10 cellular contexts compared by ENCODE assay signal in the genomic region with DNA sequence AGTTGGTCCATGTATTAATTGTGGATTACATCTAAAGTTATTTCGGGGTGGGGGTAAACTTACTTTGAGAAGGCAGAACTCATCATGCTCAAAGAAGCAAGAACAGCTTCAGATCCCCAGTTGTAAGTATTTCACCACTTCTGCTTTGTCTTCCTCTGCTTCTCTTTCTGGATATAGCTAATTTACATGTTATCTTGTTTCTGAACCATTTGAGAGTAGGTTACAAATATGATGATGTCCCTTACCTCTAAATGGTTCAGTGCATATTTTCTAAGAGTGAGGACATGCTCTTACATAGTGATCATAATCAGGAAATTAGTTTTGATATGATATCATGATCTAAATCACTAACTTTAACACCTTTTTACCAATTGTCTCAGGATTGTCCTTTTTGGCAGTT. TPM values are rescaled to one million over a fixed set of nuclear protein-coding genes. Genes with fewer than 3 reads are reported as not detected.
DNase-seq lines count a peak whose midpoint lies in the region; ATAC-seq, FAIRE-seq and TF ChIP-seq lines count a peak whose summit lies in the region.
"Had no signal": no experiment of that assay in that cellular context is flagged by ENCODE, and none has a peak within 500 bp of the region (broad histone marks: within the 10 kb centered on the region; RNA-seq: fewer than 3 reads in every experiment).

No MANE protein-coding gene starts in this region.

- no peaks in the 10 kb centered on the region for H3K4me1 Mint-ChIP-seq in activated T-helper 17 cell treated with anti-CD3 and anti-CD28 coated beads, Interleukin-2, amount 50 U/mL, for 72 hours

- H3K9ac ChIP-seq in endothelial cell of umbilical vein (replicated peaks; ENCODE audit: extremely low read depth, insufficient read depth, low read length): peak overlapping the region; percentile 83

- H3K9me3 Mint-ChIP-seq in activated T-helper 17 cell treated with anti-CD3 and anti-CD28 coated beads, Interleukin-2, amount 50 U/mL, for 72 hours: no peaks in the 10 kb centered on the region

- DNase-seq in GM06990 (ENCODE audit: extremely low read depth, insufficient read length) (peak; percentile 61), endothelial cell of umbilical vein (ENCODE audit: low read depth, low spot score) (no peak), SHP77 treated with DMSO at 0.1 percent for 48 hours (lab: John Stamatoyannopoulos, UW) (no peak), HuH-7.5 (ENCODE audit: low spot score) (no peak), NCI-H128 (lab: John Stamatoyannopoulos, UW; ENCODE audit: unreplicated experiment) (no peak)
- DNase-seq: Caco-2 had no signal

- no TSS peak for BruUV-seq in endothelial cell of umbilical vein (replicated peaks; lab: Mats Ljungman, UMichigan)

- peak overlapping the region; percentile 75 for H3K27ac ChIP-seq in endothelial cell of umbilical vein (ENCODE audit: insufficient read depth, low read depth, low read length)

- POLR2A ChIA-PET in endothelial cell of umbilical vein (lab: Charles Lee): no interaction called here

- intact Hi-C loops in endothelial cell of umbilical vein (cut with micrococcal nuclease): loop anchor here (2.0 kb wide), 2 partner anchors 50 to 72 kb away; no protein-coding TSS in a partner anchor

- H3K27ac Mint-ChIP-seq in activated T-helper 17 cell treated with anti-CD3 and anti-CD28 coated beads, Interleukin-2, amount 50 U/mL, for 72 hours: no peak overlapping the region

- H3K9me3 ChIP-seq in endothelial cell of umbilical vein (replicated peaks; ENCODE audit: control insufficient read depth, insufficient read depth, low read length): no peaks in the 10 kb centered on the region
- H3K9me3 ChIP-seq: Caco-2 had no signal

- H3K4me3 Mint-ChIP-seq in activated T-helper 17 cell treated with anti-CD3 and anti-CD28 coated beads, Interleukin-2, amount 50 U/mL, for 72 hours: no peak overlapping the region

- H3K79me2 ChIP-seq in endothelial cell of umbilical vein (ENCODE audit: control insufficient read depth, insufficient read depth, low read length): peaks cover 99% of the 10 kb centered on the region

- CTCF ChIA-PET in endothelial cell of umbilical vein (lab: Charles Lee): interaction anchor here (1.1 to 4.4 kb wide), 4 partner anchors 9 to 115 kb away, joined by 5 to 26 read pairs (median 10); a partner anchor contains a TSS

- peaks cover 14% of the 10 kb centered on the region for H3K27me3 Mint-ChIP-seq in activated T-helper 17 cell treated with anti-CD3 and anti-CD28 coated beads, Interleukin-2, amount 50 U/mL, for 72 hours

- H3K9me1 ChIP-seq in endothelial cell of umbilical vein (replicated peaks; ENCODE audit: control insufficient read depth, extremely low read depth, insufficient read depth, low read length): no peaks in the 10 kb centered on the region

- H3K4me1 ChIP-seq in endothelial cell of umbilical vein (ENCODE audit: control insufficient read depth, extremely low read depth, insufficient read depth, low read length): peaks cover 69% of the 10 kb centered on the region

- H3K4me3 ChIP-seq in GM06990 (replicated peaks; ENCODE audit: low read depth, low read length): peak overlapping the region; percentile 34
- no peak overlapping the region for H3K4me3 ChIP-seq in endothelial cell of umbilical vein (replicated peaks in 1 of 3; ENCODE audit: insufficient read depth in 1 of 3, low read depth in 1 of 3, low read length in 3 of 3)

- TF ChIP-seq POLR2A in endothelial cell of umbilical vein (IDR thresholded peaks at IDR 0.05; ENCODE audit: low read depth, low read length): no peak

- peak; percentile 57 for ATAC-seq in GM21360 (IDR thresholded peaks at IDR 0.05; ENCODE audit: unreplicated experiment)
- peak; percentile 60 for ATAC-seq in HG03280 (IDR thresholded peaks at IDR 0.05; ENCODE audit: unreplicated experiment)
- no peak for ATAC-seq in activated T-helper 17 cell treated with anti-CD3 and anti-CD28 coated beads, Interleukin-2, amount 50 U/mL, for 72 hours (replicated peaks)
- ATAC-seq: HepG2 had no signal

- H2AFZ ChIP-seq in endothelial cell of umbilical vein (ENCODE audit: low read depth, low read length): no peak overlapping the region

- dilution Hi-C loops in endothelial cell of umbilical vein (cut with MboI; ENCODE audit: extremely low pct_ligation_motif_present, low sequenced_read_pairs): no loop called here

- H3K36me3 Mint-ChIP-seq in activated T-helper 17 cell treated with anti-CD3 and anti-CD28 coated beads, Interleukin-2, amount 50 U/mL, for 72 hours (ENCODE audit: low read depth): no peaks in the 10 kb centered on the region

- H3K36me3 ChIP-seq in GM06990 (ENCODE audit: control insufficient read depth, insufficient read depth, low read length) (no peaks in the 10 kb centered on the region), endothelial cell of umbilical vein (ENCODE audit: control insufficient read depth in 2 of 2, extremely low read depth in 1 of 2, insufficient read depth in 2 of 2, low read length in 2 of 2) (no peaks in the 10 kb centered on the region)

- no peak for FAIRE-seq in endothelial cell of umbilical vein (lab: Jason Lieb, UNC)
- FAIRE-seq: HepG2 had no signal

- H3K27me3 ChIP-seq in GM06990 (replicated peaks; ENCODE audit: control insufficient read depth, insufficient read depth, low read length) (no peaks in the 10 kb centered on the region), endothelial cell of umbilical vein (ENCODE audit: control insufficient read depth in 2 of 2, insufficient read depth in 2 of 2, low read length in 2 of 2) (no peaks in the 10 kb centered on the region)

- H4K20me1 ChIP-seq in endothelial cell of umbilical vein (replicated peaks; ENCODE audit: control insufficient read depth, extremely low read depth, insufficient read depth, low read length): peaks cover 13% of the 10 kb centered on the region

- peak overlapping the region; percentile 58 for H3K4me2 ChIP-seq in endothelial cell of umbilical vein (ENCODE audit: insufficient read depth, low read length)

- TF ChIP-seq CTCF in GM06990 (IDR thresholded peaks at IDR 0.05; ENCODE audit: insufficient read depth, low read length, poor library complexity, severe bottlenecking) (no peak), endothelial cell of umbilical vein (IDR thresholded peaks at IDR 0.05; ENCODE audit: extremely low read depth in 1 of 2, insufficient read depth in 1 of 2, low read depth in 1 of 2, low read length in 2 of 2) (no peak)

TF ChIP-seq in endothelial cell of umbilical vein, 7 proteins besides CTCF, POLR2A, EP300 and RAD21:
- TF ChIP-seq, protein P1, sequence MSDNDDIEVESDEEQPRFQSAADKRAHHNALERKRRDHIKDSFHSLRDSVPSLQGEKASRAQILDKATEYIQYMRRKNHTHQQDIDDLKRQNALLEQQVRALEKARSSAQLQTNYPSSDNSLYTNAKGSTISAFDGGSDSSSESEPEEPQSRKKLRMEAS (IDR thresholded peaks at IDR 0.05; ENCODE audit: insufficient read depth, insufficient read length): no peak
- no peak for TF ChIP-seq POLR2AphosphoS5 (IDR thresholded peaks at IDR 0.05; ENCODE audit: insufficient read depth, low read depth, low read length)
- TF ChIP-seq JUN (IDR thresholded peaks at IDR 0.05; ENCODE audit: borderline replicate concordance, insufficient read depth, insufficient read length, low read depth): no peak
- no peak for TF ChIP-seq MYC (IDR thresholded peaks at IDR 0.05; ENCODE audit: low read depth, low read length)
- no peak for TF ChIP-seq FOS (IDR thresholded peaks at IDR 0.05; ENCODE audit: borderline replicate concordance, insufficient read depth, low read length)
- TF ChIP-seq EZH2 (IDR thresholded peaks at IDR 0.05; ENCODE audit: borderline replicate concordance, low read depth, low read length, severe bottlenecking): no peak
- no peak for TF ChIP-seq GATA2 (IDR thresholded peaks at IDR 0.05; ENCODE audit: insufficient read depth, insufficient read length, low read depth, low read length)

RNA-seq across cellular contexts. Expression of a gene that starts 11.9 kb away (rescaled TPM):
- 242 and 248 TPM in 2 replicates for total RNA-seq in endothelial cell of umbilical vein
- polyA plus RNA-seq in endothelial cell of umbilical vein: 78.8 and 82.9 TPM in 2 replicates
- 78.5 and 80.6 TPM in 2 replicates for polyA plus RNA-seq in endothelial cell of umbilical vein (2011; cell fraction: cytosol; rRNA removed)
- polyA plus RNA-seq in endothelial cell of umbilical vein (2011; cell fraction: nucleus; rRNA removed): 578 and 654 TPM in 2 replicates
- 97.7 and 123 TPM in 2 replicates for polyA plus RNA-seq in endothelial cell of umbilical vein (2012)
- 717 and 753 TPM in 2 replicates for polyA minus RNA-seq in endothelial cell of umbilical vein
- polyA minus RNA-seq in endothelial cell of umbilical vein (2011; cell fraction: cytosol; rRNA and poly(A)+ RNA removed): 58.8 TPM
- 902 and 1,116 TPM in 2 replicates for polyA minus RNA-seq in endothelial cell of umbilical vein (2011; cell fraction: nucleus; rRNA and poly(A)+ RNA removed)
- total RNA-seq in activated T-helper 17 cell treated with anti-CD3 and anti-CD28 coated beads, Interleukin-2, amount 50 U/mL, for 72 hours: 10 to 100 TPM; 13.6 to 21.5 TPM

Comparison
In these comparisons a context has a peak if more than half of its experiments do, and no peak if none do; other contexts are left out.
1. RNA of a gene that starts 11.9 kb away (total RNA-seq): 242 to 248 TPM in endothelial cell of umbilical vein; 13.6 to 21.5 TPM in activated T-helper 17 cell treated with anti-CD3 and anti-CD28 coated beads, Interleukin-2, amount 50 U/mL, for 72 hours; every median in the first group is over 10 times any median in the second.